In genomic region chr17:41556931-41557330, GRCh38 we compare ENCODE assay signal across 11 cellular contexts. TPM values are rescaled to one million over a fixed set of nuclear protein-coding genes. Genes with fewer than 3 reads are reported as not detected.
"Had no signal": no experiment of that assay in that cellular context is flagged by ENCODE, and none has a peak within 500 bp of the region (broad histone marks: within the 10 kb centered on the region; RNA-seq: fewer than 3 reads in every experiment).

No MANE protein-coding gene starts in this region.

- ATAC-seq: HCT116, HepG2 had no signal

- H3K4me3 ChIP-seq: GM23248, HAP-1 had no signal

- H3K4me3 Mint-ChIP-seq: HFFc6, IgD-negative memory B cell had no signal

- H3K36me3 ChIP-seq: HAP-1 had no signal

- DNase-seq: GM23248, GOT3, H7, HFFc6 had no signal

- H3K27ac ChIP-seq: GM23248, HL-60 had no signal

- H3K9me3 ChIP-seq: HAP-1 had no signal

- H3K9ac ChIP-seq: GM23248 had no signal

- H3K4me1 Mint-ChIP-seq: IgD-negative memory B cell had no signal

- H2AFZ ChIP-seq: GM23248 had no signal

- H3K27ac Mint-ChIP-seq: HFFc6, IgD-negative memory B cell had no signal

- H3K4me1 ChIP-seq: HAP-1 had no signal

- H3K9me3 Mint-ChIP-seq: HFFc6, IgD-negative memory B cell had no signal

RNA-seq across cellular contexts. Expression of gene KRT9, which starts 14.9 kb away (rescaled TPM):
- total RNA-seq: GM23248, H4, H7, HepG2, HFFc6, HT1080 had no signal
- polyA plus RNA-seq: GM23248, HepG2, IgD-negative memory B cell had no signal

RNA-seq across cellular contexts. Expression of gene KRT19, which starts 28.8 kb away (rescaled TPM):
- polyA plus RNA-seq: IgD-negative memory B cell had no signal

RNA-seq across cellular contexts. Expression of gene KRT14, which starts 29.8 kb away (rescaled TPM):
- total RNA-seq: GM23248, H4, H7, HepG2 had no signal
- polyA plus RNA-seq: IgD-negative memory B cell had no signal

RNA-seq across cellular contexts. Expression of gene KRT15, which starts 38.2 kb away (rescaled TPM):
- polyA plus RNA-seq: IgD-negative memory B cell had no signal

RNA-seq across cellular contexts. Expression of gene KRT13, which starts 51.5 kb away (rescaled TPM):
- total RNA-seq: GM23248, H4, H7, HepG2, HFFc6, HT1080 had no signal
- polyA plus RNA-seq: GM23248, HepG2, IgD-negative memory B cell had no signal
